ENCODE assay signal across 1 cellular context in the genomic region with DNA sequence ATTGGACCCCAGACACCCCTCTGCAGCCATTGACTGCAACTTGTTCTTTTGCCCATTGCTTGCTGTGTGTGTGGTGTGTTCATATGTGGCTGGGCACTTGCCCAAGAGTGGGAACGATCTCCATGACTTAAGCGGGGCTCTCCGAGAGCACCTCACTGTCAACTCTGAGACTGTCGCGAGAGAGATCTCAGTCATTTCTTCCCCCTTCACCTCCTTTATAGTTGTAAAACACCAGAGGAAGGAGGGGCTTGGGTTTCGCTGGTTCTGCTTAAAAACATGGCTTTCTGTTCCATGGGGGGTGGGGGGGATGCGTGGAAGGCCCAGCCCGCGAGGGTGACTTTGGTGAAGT.
TF ChIP-seq lines count a peak whose summit lies in the region.

No MANE protein-coding gene starts in this region.

TF ChIP-seq in SK-N-SH, 30 proteins besides CTCF, POLR2A, EP300 and RAD21 (continued from another document):
- TF ChIP-seq, protein P1, sequence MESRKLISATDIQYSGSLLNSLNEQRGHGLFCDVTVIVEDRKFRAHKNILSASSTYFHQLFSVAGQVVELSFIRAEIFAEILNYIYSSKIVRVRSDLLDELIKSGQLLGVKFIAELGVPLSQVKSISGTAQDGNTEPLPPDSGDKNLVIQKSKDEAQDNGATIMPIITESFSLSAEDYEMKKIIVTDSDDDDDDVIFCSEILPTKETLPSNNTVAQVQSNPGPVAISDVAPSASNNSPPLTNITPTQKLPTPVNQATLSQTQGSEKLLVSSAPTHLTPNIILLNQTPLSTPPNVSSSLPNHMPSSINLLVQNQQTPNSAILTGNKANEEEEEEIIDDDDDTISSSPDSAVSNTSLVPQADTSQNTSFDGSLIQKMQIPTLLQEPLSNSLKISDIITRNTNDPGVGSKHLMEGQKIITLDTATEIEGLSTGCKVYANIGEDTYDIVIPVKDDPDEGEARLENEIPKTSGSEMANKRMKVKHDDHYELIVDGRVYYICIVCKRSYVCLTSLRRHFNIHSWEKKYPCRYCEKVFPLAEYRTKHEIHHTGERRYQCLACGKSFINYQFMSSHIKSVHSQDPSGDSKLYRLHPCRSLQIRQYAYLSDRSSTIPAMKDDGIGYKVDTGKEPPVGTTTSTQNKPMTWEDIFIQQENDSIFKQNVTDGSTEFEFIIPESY (IDR thresholded peaks at IDR 0.05; ENCODE audit: borderline replicate concordance, low read depth), result no peak
- TF ChIP-seq RFX5 (IDR thresholded peaks at IDR 0.05; ENCODE audit: low read length) (no peak), SMC3 (IDR thresholded peaks at IDR 0.05; ENCODE audit: low read depth, low read length) (no peak), TAF1 (IDR thresholded peaks at IDR 0.05; ENCODE audit: borderline replicate concordance, low read depth, low read length) (no peak), NFIC (IDR thresholded peaks at IDR 0.05; ENCODE audit: borderline replicate concordance) (no peak), CHD2 (IDR thresholded peaks at IDR 0.05; ENCODE audit: low read length, partially characterized antibody) (no peak), FOXJ3 (CRISPR knock-in tag; IDR thresholded peaks at IDR 0.05) (no peak), MXI1 (IDR thresholded peaks at IDR 0.05; ENCODE audit: low read depth, low read length) (no peak)
- TF ChIP-seq, protein P2, sequence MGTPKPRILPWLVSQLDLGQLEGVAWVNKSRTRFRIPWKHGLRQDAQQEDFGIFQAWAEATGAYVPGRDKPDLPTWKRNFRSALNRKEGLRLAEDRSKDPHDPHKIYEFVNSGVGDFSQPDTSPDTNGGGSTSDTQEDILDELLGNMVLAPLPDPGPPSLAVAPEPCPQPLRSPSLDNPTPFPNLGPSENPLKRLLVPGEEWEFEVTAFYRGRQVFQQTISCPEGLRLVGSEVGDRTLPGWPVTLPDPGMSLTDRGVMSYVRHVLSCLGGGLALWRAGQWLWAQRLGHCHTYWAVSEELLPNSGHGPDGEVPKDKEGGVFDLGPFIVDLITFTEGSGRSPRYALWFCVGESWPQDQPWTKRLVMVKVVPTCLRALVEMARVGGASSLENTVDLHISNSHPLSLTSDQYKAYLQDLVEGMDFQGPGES (IDR thresholded peaks at IDR 0.05; ENCODE audit: low read depth, low read length), result no peak
- TF ChIP-seq, protein P3, sequence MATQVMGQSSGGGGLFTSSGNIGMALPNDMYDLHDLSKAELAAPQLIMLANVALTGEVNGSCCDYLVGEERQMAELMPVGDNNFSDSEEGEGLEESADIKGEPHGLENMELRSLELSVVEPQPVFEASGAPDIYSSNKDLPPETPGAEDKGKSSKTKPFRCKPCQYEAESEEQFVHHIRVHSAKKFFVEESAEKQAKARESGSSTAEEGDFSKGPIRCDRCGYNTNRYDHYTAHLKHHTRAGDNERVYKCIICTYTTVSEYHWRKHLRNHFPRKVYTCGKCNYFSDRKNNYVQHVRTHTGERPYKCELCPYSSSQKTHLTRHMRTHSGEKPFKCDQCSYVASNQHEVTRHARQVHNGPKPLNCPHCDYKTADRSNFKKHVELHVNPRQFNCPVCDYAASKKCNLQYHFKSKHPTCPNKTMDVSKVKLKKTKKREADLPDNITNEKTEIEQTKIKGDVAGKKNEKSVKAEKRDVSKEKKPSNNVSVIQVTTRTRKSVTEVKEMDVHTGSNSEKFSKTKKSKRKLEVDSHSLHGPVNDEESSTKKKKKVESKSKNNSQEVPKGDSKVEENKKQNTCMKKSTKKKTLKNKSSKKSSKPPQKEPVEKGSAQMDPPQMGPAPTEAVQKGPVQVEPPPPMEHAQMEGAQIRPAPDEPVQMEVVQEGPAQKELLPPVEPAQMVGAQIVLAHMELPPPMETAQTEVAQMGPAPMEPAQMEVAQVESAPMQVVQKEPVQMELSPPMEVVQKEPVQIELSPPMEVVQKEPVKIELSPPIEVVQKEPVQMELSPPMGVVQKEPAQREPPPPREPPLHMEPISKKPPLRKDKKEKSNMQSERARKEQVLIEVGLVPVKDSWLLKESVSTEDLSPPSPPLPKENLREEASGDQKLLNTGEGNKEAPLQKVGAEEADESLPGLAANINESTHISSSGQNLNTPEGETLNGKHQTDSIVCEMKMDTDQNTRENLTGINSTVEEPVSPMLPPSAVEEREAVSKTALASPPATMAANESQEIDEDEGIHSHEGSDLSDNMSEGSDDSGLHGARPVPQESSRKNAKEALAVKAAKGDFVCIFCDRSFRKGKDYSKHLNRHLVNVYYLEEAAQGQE (IDR thresholded peaks at IDR 0.05; ENCODE audit: low read depth, low read length), result no peak
